In genomic region chr11:33040127-33040861, GRCh38 we compare ENCODE assay signal across 8 cellular contexts. TPM values are rescaled to one million over a fixed set of nuclear protein-coding genes. Genes with fewer than 3 reads are reported as not detected.
DNase-seq lines count a peak whose midpoint lies in the region; ATAC-seq and TF ChIP-seq lines count a peak whose summit lies in the region.

No MANE protein-coding gene starts in this region.

- peaks cover 47% of the 10 kb centered on the region for H3K4me1 ChIP-seq in PC-3 (ENCODE audit: insufficient read depth, low read length)

- H3F3A ChIP-seq in PC-3 (ENCODE audit: low read length, unreplicated experiment): peaks cover 5% of the 10 kb centered on the region

- H3K9ac ChIP-seq in PC-3 (ENCODE audit: low read length): peak overlapping the region; percentile 87

- H3K27ac ChIP-seq in PC-3 (ENCODE audit: low read length): peak overlapping the region; percentile 88
- H3K27ac ChIP-seq in angular gyrus (ENCODE audit: low read depth, low read length): peak overlapping the region; percentile 96

- ATAC-seq in Right ventricle myocardium inferior (peak; percentile 21), HG03095 (IDR thresholded peaks at IDR 0.05; ENCODE audit: unreplicated experiment) (peak; percentile 13), PC-3 (peak; percentile 5)

- POLR2A ChIA-PET in PC-3 (lab: Charles Lee; ENCODE audit: unreplicated experiment): interaction anchor here (0.8 kb wide), 1 partner anchor 15 kb away, joined by 3 read pairs; no protein-coding TSS in a partner anchor

- peak overlapping the region; percentile 92 for H2AFZ ChIP-seq in PC-3 (ENCODE audit: low read length)

- H3K9me2 ChIP-seq in PC-3 (replicated peaks; ENCODE audit: low read length): no peaks in the 10 kb centered on the region

- H3K4me3 ChIP-seq in PC-3 (ENCODE audit: low read length): peak overlapping the region; percentile 95
- H3K4me3 ChIP-seq in iPS-18c (ENCODE audit: insufficient read depth, low read depth, low read length): peak overlapping the region; percentile 98

- H4K20me1 ChIP-seq in PC-3 (ENCODE audit: low read length): no peaks in the 10 kb centered on the region

- CTCF ChIA-PET in PC-3 (lab: Charles Lee): interaction anchor here (1.0 kb wide), 1 partner anchor 25 kb away, joined by 3 read pairs; no protein-coding TSS in a partner anchor

- TSS peak; percentile 61 for BruUV-seq in PC-3 (replicated peaks; lab: Mats Ljungman, UMichigan)

- intact Hi-C loops in Right ventricle myocardium inferior (cut with DNase I) (no loop called here), cardiac septum (cut with DNase I) (no loop called here), PC-3 (cut with micrococcal nuclease) (no loop called here)

- TF ChIP-seq CTCF in PC-3 (conservative IDR thresholded peaks at IDR 0.05; ENCODE audit: low read depth, low read length): no peak

- H3K9me3 ChIP-seq in PC-3 (ENCODE audit: low read length) (no peaks in the 10 kb centered on the region), iPS-18c (ENCODE audit: control insufficient read depth, insufficient read depth, low read length) (peaks cover 2% of the 10 kb centered on the region)

- DNase-seq in Right ventricle myocardium inferior (ENCODE audit: missing footprints) (no peak), cardiac septum (ENCODE audit: low spot score) (no peak), PC-3 (peak; percentile 15), HuH-7 (ENCODE audit: low spot score) (no peak)
- peak; percentile 51 for DNase-seq in stimulated activated CD4-positive, alpha-beta T cell treated with anti-CD3 and anti-CD28 coated beads, Interleukin-2, amount 100 ng/mL, for 24 hours

- H3K27me3 ChIP-seq in PC-3 (ENCODE audit: low read length): no peaks in the 10 kb centered on the region

- H3K79me2 ChIP-seq in PC-3 (ENCODE audit: low read length): peaks cover 24% of the 10 kb centered on the region

- H3K4me2 ChIP-seq in PC-3 (ENCODE audit: low read length): peak overlapping the region; percentile 89

- H3K36me3 ChIP-seq in PC-3 (ENCODE audit: low read depth, low read length): no peaks in the 10 kb centered on the region

RNA-seq across cellular contexts. Expression of gene TCP11L1, which starts 0.9 kb away (rescaled TPM):
- total RNA-seq in Right ventricle myocardium inferior: 6.4 TPM
- 9.0 TPM for total RNA-seq in cardiac septum
- 12.9 and 15.2 TPM in 2 replicates for total RNA-seq in PC-3 (2014; rRNA removed)

RNA-seq across cellular contexts. Expression of gene DEPDC7, which starts 24.6 kb away (rescaled TPM):
- total RNA-seq in Right ventricle myocardium inferior (0.49 TPM), cardiac septum (0.30 TPM), PC-3 (2014; rRNA removed) (not detected in 2 replicates)

Comparison
In these comparisons a context has a peak if more than half of its experiments do, and no peak if none do; other contexts are left out.
1. DNase-seq: peak in PC-3 (single experiment) and stimulated activated CD4-positive, alpha-beta T cell treated with anti-CD3 and anti-CD28 coated beads, Interleukin-2, amount 100 ng/mL, for 24 hours (2 of 2); none in Right ventricle myocardium inferior (single experiment), cardiac septum (single experiment) and HuH-7 (single experiment).
2. Peak in every context shown above with its lines, with median percentiles within 50 percentile points of each other: ATAC-seq.